1 cellular context compared by ENCODE assay signal in genomic region chr9:127182901-127183746, GRCh38.
TF ChIP-seq lines count a peak whose summit lies in the region.

No MANE protein-coding gene starts in this region.

TF ChIP-seq in GM23338, 12 proteins besides CTCF, POLR2A, EP300 and RAD21 (continued from another document):
- TF ChIP-seq ZNF462 (CRISPR knock-in tag; IDR thresholded peaks at IDR 0.05) (no peak), CREB1 (CRISPR knock-in tag; IDR thresholded peaks at IDR 0.05; ENCODE audit: low read depth) (no peak), JUNB (IDR thresholded peaks at IDR 0.05; ENCODE audit: unreplicated experiment) (no peak), POLR2AphosphoS5 (IDR thresholded peaks at IDR 0.05; ENCODE audit: low read depth) (no peak), EZH2 (IDR thresholded peaks at IDR 0.05; ENCODE audit: low read depth, unreplicated experiment) (no peak), NANOG (IDR thresholded peaks at IDR 0.05; ENCODE audit: borderline replicate concordance) (no peak), REST (IDR thresholded peaks at IDR 0.05; ENCODE audit: unreplicated experiment) (no peak)
TF ChIP-seq in GM23338: peak in this region for 0.
